In genomic region chr11:66247295-66247694, GRCh38 we compare ENCODE assay signal across 1 cellular context.
TF ChIP-seq lines count a peak whose summit lies in the region.

No MANE protein-coding gene starts in this region.

TF ChIP-seq in HEK293, 187 proteins besides CTCF, POLR2A, EP300 and RAD21 (continued from another document):
- TF ChIP-seq REST (tag by site-specific recombination; IDR thresholded peaks at IDR 0.05), result no peak
